Comparison of ENCODE assay signal across 1 cellular context in the genomic region with DNA sequence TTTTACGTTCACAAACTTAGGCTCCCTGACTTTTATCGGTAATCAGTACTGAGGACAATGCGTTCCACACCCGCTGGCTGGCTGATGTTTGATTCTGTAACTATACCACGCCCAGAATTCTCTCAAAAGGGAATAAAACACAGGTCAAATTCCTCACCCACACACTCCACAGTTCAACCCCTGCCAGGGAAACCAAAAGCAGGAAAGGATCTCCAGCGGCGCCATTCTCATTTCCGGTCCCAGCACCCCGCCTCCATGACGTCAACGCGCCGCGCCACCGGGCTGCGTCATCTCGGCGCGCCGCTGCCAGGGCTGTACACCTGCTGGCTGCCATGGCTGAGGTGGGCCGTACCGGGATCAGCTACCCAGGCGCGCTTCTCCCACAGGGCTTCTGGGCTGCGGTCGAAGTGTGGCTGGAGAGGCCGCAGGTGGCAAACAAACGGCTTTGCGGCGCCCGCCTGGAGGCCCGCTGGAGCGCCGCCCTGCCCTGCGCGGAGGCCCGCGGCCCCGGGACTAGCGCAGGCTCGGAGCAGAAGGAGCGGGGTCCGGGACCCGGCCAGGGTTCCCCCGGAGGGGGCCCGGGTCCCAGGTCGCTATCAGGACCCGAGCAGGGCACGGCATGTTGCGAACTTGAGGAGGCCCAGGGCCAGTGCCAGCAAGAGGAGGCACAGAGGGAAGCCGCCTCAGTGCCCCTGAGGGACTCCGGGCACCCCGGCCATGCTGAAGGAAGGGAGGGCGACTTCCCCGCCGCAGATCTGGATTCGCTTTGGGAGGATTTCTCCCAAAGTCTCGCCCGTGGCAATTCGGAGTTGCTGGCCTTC.
TF ChIP-seq lines count a peak whose summit lies in the region.

A gene (minus strand): TSS at position 233 of the 821 bp plus-strand sequence. CDS start 24,202 bp downstream, outside the sequence.
A gene with protein sequence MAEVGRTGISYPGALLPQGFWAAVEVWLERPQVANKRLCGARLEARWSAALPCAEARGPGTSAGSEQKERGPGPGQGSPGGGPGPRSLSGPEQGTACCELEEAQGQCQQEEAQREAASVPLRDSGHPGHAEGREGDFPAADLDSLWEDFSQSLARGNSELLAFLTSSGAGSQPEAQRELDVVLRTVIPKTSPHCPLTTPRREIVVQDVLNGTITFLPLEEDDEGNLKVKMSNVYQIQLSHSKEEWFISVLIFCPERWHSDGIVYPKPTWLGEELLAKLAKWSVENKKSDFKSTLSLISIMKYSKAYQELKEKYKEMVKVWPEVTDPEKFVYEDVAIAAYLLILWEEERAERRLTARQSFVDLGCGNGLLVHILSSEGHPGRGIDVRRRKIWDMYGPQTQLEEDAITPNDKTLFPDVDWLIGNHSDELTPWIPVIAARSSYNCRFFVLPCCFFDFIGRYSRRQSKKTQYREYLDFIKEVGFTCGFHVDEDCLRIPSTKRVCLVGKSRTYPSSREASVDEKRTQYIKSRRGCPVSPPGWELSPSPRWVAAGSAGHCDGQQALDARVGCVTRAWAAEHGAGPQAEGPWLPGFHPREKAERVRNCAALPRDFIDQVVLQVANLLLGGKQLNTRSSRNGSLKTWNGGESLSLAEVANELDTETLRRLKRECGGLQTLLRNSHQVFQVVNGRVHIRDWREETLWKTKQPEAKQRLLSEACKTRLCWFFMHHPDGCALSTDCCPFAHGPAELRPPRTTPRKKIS (plus strand): TSS at position 287 of the 821 bp plus-strand sequence. CDS start 46 bp downstream, at position 333.

TF ChIP-seq in A549, 52 proteins besides CTCF, POLR2A, EP300 and RAD21 (continued from another document):
- TF ChIP-seq, protein P1, sequence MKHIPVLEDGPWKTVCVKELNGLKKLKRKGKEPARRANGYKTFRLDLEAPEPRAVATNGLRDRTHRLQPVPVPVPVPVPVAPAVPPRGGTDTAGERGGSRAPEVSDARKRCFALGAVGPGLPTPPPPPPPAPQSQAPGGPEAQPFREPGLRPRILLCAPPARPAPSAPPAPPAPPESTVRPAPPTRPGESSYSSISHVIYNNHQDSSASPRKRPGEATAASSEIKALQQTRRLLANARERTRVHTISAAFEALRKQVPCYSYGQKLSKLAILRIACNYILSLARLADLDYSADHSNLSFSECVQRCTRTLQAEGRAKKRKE (CRISPR knock-in tag; IDR thresholded peaks at IDR 0.05; ENCODE audit: low read depth) = no peak
- TF ChIP-seq ZFP36 (IDR thresholded peaks at IDR 0.05; ENCODE audit: borderline replicate concordance, partially characterized antibody) = no peak
- TF ChIP-seq BHLHE40 (IDR thresholded peaks at IDR 0.05; ENCODE audit: low read depth, low read length) = no peak
- no peak for TF ChIP-seq HOXB13 (CRISPR knock-in tag; IDR thresholded peaks at IDR 0.05; ENCODE audit: low read depth)
- TF ChIP-seq, protein P2, sequence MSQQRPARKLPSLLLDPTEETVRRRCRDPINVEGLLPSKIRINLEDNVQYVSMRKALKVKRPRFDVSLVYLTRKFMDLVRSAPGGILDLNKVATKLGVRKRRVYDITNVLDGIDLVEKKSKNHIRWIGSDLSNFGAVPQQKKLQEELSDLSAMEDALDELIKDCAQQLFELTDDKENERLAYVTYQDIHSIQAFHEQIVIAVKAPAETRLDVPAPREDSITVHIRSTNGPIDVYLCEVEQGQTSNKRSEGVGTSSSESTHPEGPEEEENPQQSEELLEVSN (IDR thresholded peaks at IDR 0.05; ENCODE audit: borderline replicate concordance, low read depth) = no peak
- no peak for TF ChIP-seq HDAC2 (IDR thresholded peaks at IDR 0.05)
- no peak for TF ChIP-seq GATA3 (IDR thresholded peaks at IDR 0.05; ENCODE audit: borderline replicate concordance)
TF ChIP-seq in A549: peak in this region for 5.
